ENCODE assay signal across 22 cellular contexts in the genomic region with DNA sequence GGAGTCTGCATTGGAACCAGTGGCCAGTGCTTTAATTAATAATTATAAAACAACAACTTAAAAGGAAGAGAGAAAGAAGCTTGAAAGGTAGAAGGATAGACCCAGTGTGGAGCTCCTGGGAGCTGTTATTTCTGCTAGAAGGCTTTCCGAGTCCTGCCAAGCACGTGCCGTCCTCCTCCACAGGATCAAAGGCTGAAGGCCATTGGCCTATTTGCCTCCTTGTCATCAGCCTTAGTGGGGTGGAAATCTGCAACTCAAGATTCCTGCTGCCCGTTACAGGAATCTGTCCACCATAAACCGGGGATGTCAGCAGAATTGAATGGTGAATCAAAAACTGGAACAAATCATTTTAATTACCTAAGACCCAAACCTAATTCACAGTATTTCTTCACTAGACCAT.
"Had no signal": no experiment of that assay in that cellular context is flagged by ENCODE, and none has a peak within 500 bp of the region (broad histone marks: within the 10 kb centered on the region; RNA-seq: fewer than 3 reads in every experiment).

No MANE protein-coding gene starts in this region.

- DNase-seq: activated CD4-positive, alpha-beta memory T cell treated with anti-CD3 and anti-CD28 coated beads for 36 hours; activated CD4-positive, alpha-beta T cell treated with anti-CD3 and anti-CD28 coated beads, Interleukin-2, amount 10 ng/mL, durations not matched to agents 7 days and 5 days; activated CD4-positive, CD25-positive, alpha-beta regulatory T cell; activated CD8-positive, alpha-beta memory T cell treated with anti-CD3 and anti-CD28 coated beads for 24 hours; activated naive CD4-positive, alpha-beta T cell treated with anti-CD3 and anti-CD28 coated beads for 36 hours; activated T-cell treated with anti-CD3 and anti-CD28 coated beads, Interleukin-2, amount 50 U/mL, for 4 hours; brain microvascular endothelial cell; KBM-7; NCI-H1092 treated with DMSO at 0.1 percent for 48 hours; NCI-H1417 treated with DMSO at 0.1 percent for 48 hours; NCI-H1694; NCI-H2029; NCI-H2107; NCI-H345; NCI-H510A; NCI-H526 treated with DMSO at 0.1 percent for 48 hours; NCI-H82; SIG-M5; T-helper 17 cell; T1000 had no signal

- H3K27ac Mint-ChIP-seq: activated CD4-positive, alpha-beta memory T cell treated with anti-CD3 and anti-CD28 coated beads for 36 hours; activated CD4-positive, alpha-beta T cell treated with anti-CD3 and anti-CD28 coated beads, Interleukin-2, amount 10 ng/mL, durations not matched to agents 7 days and 5 days; activated naive CD4-positive, alpha-beta T cell treated with anti-CD3 and anti-CD28 coated beads for 36 hours; activated naive CD8-positive, alpha-beta T cell; T-helper 17 cell had no signal

- H3K27me3 ChIP-seq: brain microvascular endothelial cell, cardiac muscle cell had no signal

- H3K4me1 Mint-ChIP-seq: activated CD4-positive, alpha-beta T cell treated with anti-CD3 and anti-CD28 coated beads, Interleukin-2, amount 10 ng/mL, durations not matched to agents 7 days and 5 days had no signal

- H3K36me3 ChIP-seq: brain microvascular endothelial cell, cardiac muscle cell had no signal

- H3K9me3 Mint-ChIP-seq: activated CD4-positive, alpha-beta memory T cell treated with anti-CD3 and anti-CD28 coated beads for 36 hours; activated CD4-positive, alpha-beta T cell treated with anti-CD3 and anti-CD28 coated beads, Interleukin-2, amount 10 ng/mL, durations not matched to agents 7 days and 5 days; activated naive CD4-positive, alpha-beta T cell treated with anti-CD3 and anti-CD28 coated beads for 36 hours; activated T-cell treated with anti-CD3 and anti-CD28 coated beads, Interleukin-2, amount 50 U/mL, for 4 hours had no signal

- H3K36me3 Mint-ChIP-seq: activated CD4-positive, alpha-beta memory T cell treated with anti-CD3 and anti-CD28 coated beads for 36 hours; activated naive CD8-positive, alpha-beta T cell had no signal

- H3K4me3 Mint-ChIP-seq: activated CD4-positive, alpha-beta memory T cell treated with anti-CD3 and anti-CD28 coated beads for 36 hours; activated CD4-positive, alpha-beta T cell treated with anti-CD3 and anti-CD28 coated beads, Interleukin-2, amount 10 ng/mL, durations not matched to agents 7 days and 5 days; activated naive CD4-positive, alpha-beta T cell treated with anti-CD3 and anti-CD28 coated beads for 36 hours; activated naive CD8-positive, alpha-beta T cell; activated T-cell treated with anti-CD3 and anti-CD28 coated beads, Interleukin-2, amount 50 U/mL, for 4 hours; T-helper 17 cell had no signal

- H3K4me3 ChIP-seq: cardiac muscle cell had no signal
